ENCODE assay signal across 13 cellular contexts in the genomic region with DNA sequence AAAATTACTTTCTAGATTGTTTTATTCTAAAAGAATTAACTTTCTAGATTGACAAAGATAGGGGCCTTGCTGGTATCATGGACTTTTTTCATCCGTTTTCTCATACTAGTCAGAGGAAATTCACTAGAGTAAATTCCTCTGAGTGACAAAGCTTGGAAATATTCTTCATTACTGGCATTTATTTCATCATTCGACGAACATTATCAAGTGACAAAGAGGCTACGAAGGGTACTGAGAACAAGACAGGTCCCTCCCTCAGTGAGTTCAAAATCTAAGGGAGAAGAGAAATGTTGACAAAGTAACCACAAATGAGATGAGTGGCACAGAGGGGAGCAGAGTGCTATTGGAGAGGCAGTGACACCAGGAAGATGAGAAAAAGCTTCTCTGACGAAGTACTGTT. TPM values are rescaled to one million over a fixed set of nuclear protein-coding genes. Genes with fewer than 3 reads are reported as not detected.
DNase-seq lines count a peak whose midpoint lies in the region; ATAC-seq and TF ChIP-seq lines count a peak whose summit lies in the region.
"Had no signal": no experiment of that assay in that cellular context is flagged by ENCODE, and none has a peak within 500 bp of the region (broad histone marks: within the 10 kb centered on the region; RNA-seq: fewer than 3 reads in every experiment).

No MANE protein-coding gene starts in this region.

- no peaks in the 10 kb centered on the region for H3K9me3 ChIP-seq in HCT116 (ENCODE audit: control insufficient read depth in 1 of 2, insufficient read depth in 1 of 2, low read depth in 1 of 2, low read length in 2 of 2)
- H3K9me3 ChIP-seq in vagina = no peaks in the 10 kb centered on the region
- H3K9me3 ChIP-seq: prostate gland had no signal

- POLR2A ChIA-PET in HCT116 (lab: Charles Lee) = no interaction called here
- POLR2A ChIA-PET in activated naive CD8-positive, alpha-beta T cell treated with anti-CD3 and anti-CD28 coated beads, Interleukin-2, amount 10 ng/mL, durations not matched to agents 7 days and 5 days (lab: Charles Lee) = interaction anchor here (0.8 to 1.0 kb wide), 2 partner anchors 35 to 54 kb away, joined by 3 to 4 read pairs; no protein-coding TSS in a partner anchor

- peak overlapping the region; percentile 22 for H3K27ac Mint-ChIP-seq in activated naive CD8-positive, alpha-beta T cell treated with anti-CD3 and anti-CD28 coated beads, Interleukin-2, amount 10 ng/mL, durations not matched to agents 7 days and 5 days
- H3K27ac Mint-ChIP-seq in memory B cell = peak overlapping the region; percentile 84

- peaks cover 36% of the 10 kb centered on the region for H3K4me1 Mint-ChIP-seq in activated naive CD8-positive, alpha-beta T cell treated with anti-CD3 and anti-CD28 coated beads, Interleukin-2, amount 10 ng/mL, durations not matched to agents 7 days and 5 days
- H3K4me1 Mint-ChIP-seq in memory B cell = peaks cover 38% of the 10 kb centered on the region

- TF ChIP-seq CTCF in HCT116 (IDR thresholded peaks at IDR 0.05 in 2 of 3, conservative IDR thresholded peaks at IDR 0.05 in 1 of 3; ENCODE audit: borderline replicate concordance in 1 of 3, insufficient read depth in 1 of 3, low read depth in 2 of 3, low read length in 2 of 3) (no peak), vagina (IDR thresholded peaks at IDR 0.05) (no peak)

- H3K36me3 Mint-ChIP-seq in activated naive CD8-positive, alpha-beta T cell treated with anti-CD3 and anti-CD28 coated beads, Interleukin-2, amount 10 ng/mL, durations not matched to agents 7 days and 5 days = peaks cover 10% of the 10 kb centered on the region
- H3K36me3 Mint-ChIP-seq in memory B cell = peaks cover 23% of the 10 kb centered on the region

- no peak overlapping the region for H2AFZ ChIP-seq in HCT116 (ENCODE audit: low read depth, low read length, poor library complexity, severe bottlenecking)

- H3K9me3 Mint-ChIP-seq in activated naive CD8-positive, alpha-beta T cell treated with anti-CD3 and anti-CD28 coated beads, Interleukin-2, amount 10 ng/mL, durations not matched to agents 7 days and 5 days = no peaks in the 10 kb centered on the region
- H3K9me3 Mint-ChIP-seq in memory B cell = no peaks in the 10 kb centered on the region
- H3K9me3 Mint-ChIP-seq: activated naive CD4-positive, alpha-beta T cell treated with anti-CD3 and anti-CD28 coated beads, Interleukin-2, amount 50 U/mL, for 72 hours had no signal

- DNase-seq in AG08395 (ENCODE audit: low spot score) (peak; percentile 53), HCT116 (ENCODE audit: low read depth, low spot score) (no peak), memory B cell (ENCODE audit: low spot score in 2 of 2) (no peak), DMS53 (lab: John Stamatoyannopoulos, UW) (no peak), vagina (ENCODE audit: extremely low spot score in 2 of 2) (no peak)
- no peak for DNase-seq in activated naive CD8-positive, alpha-beta T cell treated with anti-CD3 and anti-CD28 coated beads, Interleukin-2, amount 10 ng/mL, durations not matched to agents 7 days and 5 days
- DNase-seq: DMS79 treated with DMSO at 0.1 percent for 48 hours, hippocampal formation, NCI-H1417 had no signal

- H3K9ac ChIP-seq in HCT116 (ENCODE audit: low read length) = no peak overlapping the region

- H3K36me3 ChIP-seq in HCT116 (ENCODE audit: control insufficient read depth in 1 of 2, insufficient read depth in 2 of 2, low read length in 2 of 2) = no peaks in the 10 kb centered on the region
- no peaks in the 10 kb centered on the region for H3K36me3 ChIP-seq in vagina
- H3K36me3 ChIP-seq: prostate gland had no signal

- TF ChIP-seq RAD21 in HCT116 (IDR thresholded peaks at IDR 0.05; ENCODE audit: low read depth) = no peak

- H3K27me3 ChIP-seq in HCT116 (ENCODE audit: insufficient read depth, low read length) = no peaks in the 10 kb centered on the region
- no peaks in the 10 kb centered on the region for H3K27me3 ChIP-seq in vagina

- H3K4me2 ChIP-seq in HCT116 (ENCODE audit: low read length) = peak overlapping the region; percentile 7; the same call in 1 of the 2 replicates

- peaks cover 22% of the 10 kb centered on the region for H3K79me2 ChIP-seq in HCT116 (ENCODE audit: insufficient read depth, low read length)

- no peak overlapping the region for H3K27ac ChIP-seq in HCT116 (ENCODE audit: low read depth, low read length)
- no peak overlapping the region for H3K27ac ChIP-seq in vagina
- H3K27ac ChIP-seq: prostate gland had no signal

- no peaks in the 10 kb centered on the region for H4K20me1 ChIP-seq in HCT116 (ENCODE audit: insufficient read depth)

- H3K4me3 ChIP-seq in HCT116 (replicated peaks in 1 of 2; ENCODE audit: low read depth in 1 of 2, low read length in 2 of 2) = no peak overlapping the region
- H3K4me3 ChIP-seq in vagina = no peak overlapping the region
- H3K4me3 ChIP-seq: prostate gland had no signal

- BruUV-seq in HCT116 (replicated peaks; lab: Mats Ljungman, UMichigan) = no TSS peak

- RAD21 ChIA-PET in HCT116 (lab: Charles Lee; ENCODE audit: low non-redundant PET in 1 of 2, low total read pairs in 2 of 2, uncharacterized antibody in 2 of 2, unreplicated experiment in 2 of 2) = no interaction called here

- CTCF ChIA-PET in HCT116 (lab: Charles Lee) = no interaction called here

- no peak overlapping the region for H3K4me3 Mint-ChIP-seq in activated naive CD8-positive, alpha-beta T cell treated with anti-CD3 and anti-CD28 coated beads, Interleukin-2, amount 10 ng/mL, durations not matched to agents 7 days and 5 days
- no peak overlapping the region for H3K4me3 Mint-ChIP-seq in memory B cell

- H3K9me2 ChIP-seq in HCT116 (ENCODE audit: insufficient read depth) = no peaks in the 10 kb centered on the region

- intact Hi-C loops in HCT116 (cut with micrococcal nuclease) = no loop called here
- intact Hi-C loops in vagina (cut with DNase I) = no loop called here

- H3K27me3 Mint-ChIP-seq in activated naive CD8-positive, alpha-beta T cell treated with anti-CD3 and anti-CD28 coated beads, Interleukin-2, amount 10 ng/mL, durations not matched to agents 7 days and 5 days = no peaks in the 10 kb centered on the region
- no peaks in the 10 kb centered on the region for H3K27me3 Mint-ChIP-seq in memory B cell

- no peak for TF ChIP-seq POLR2A in HCT116 (IDR thresholded peaks at IDR 0.05; ENCODE audit: borderline replicate concordance, extremely low read depth, insufficient read depth, insufficient read length)
- TF ChIP-seq POLR2A in vagina (IDR thresholded peaks at IDR 0.05) = no peak

- ATAC-seq in HCT116 (no peak), memory B cell (ENCODE audit: low read depth) (no peak), HG02885 (IDR thresholded peaks at IDR 0.05; ENCODE audit: poor library complexity, unreplicated experiment) (no peak), GM21825 (IDR thresholded peaks at IDR 0.05; ENCODE audit: unreplicated experiment) (no peak)
- no peak for ATAC-seq in activated naive CD8-positive, alpha-beta T cell treated with anti-CD3 and anti-CD28 coated beads, Interleukin-2, amount 10 ng/mL, durations not matched to agents 7 days and 5 days (ENCODE audit: low read depth)

- peaks cover 6 to 21% of the 10 kb centered on the region in 2 experiments for H3K4me1 ChIP-seq in HCT116 (ENCODE audit: control insufficient read depth in 1 of 2, insufficient read depth in 2 of 2, low read length in 2 of 2)
- peaks cover 40% of the 10 kb centered on the region for H3K4me1 ChIP-seq in vagina

TF ChIP-seq in HCT116, 20 proteins besides CTCF, POLR2A, EP300 and RAD21:
- TF ChIP-seq EZH2phosphoT487 (IDR thresholded peaks at IDR 0.05; ENCODE audit: borderline replicate concordance) (no peak), TCF7L2 (IDR thresholded peaks at IDR 0.05; ENCODE audit: borderline replicate concordance, extremely low read depth, insufficient read depth, insufficient read length) (no peak), POLR2AphosphoS5 (IDR thresholded peaks at IDR 0.05; ENCODE audit: low read depth, low read length) (no peak), EGR1 (IDR thresholded peaks at IDR 0.05; ENCODE audit: low read depth) (no peak), ZFX (IDR thresholded peaks at IDR 0.05) (no peak), ZNF274 (IDR thresholded peaks at IDR 0.05; ENCODE audit: low read depth, low read length) (no peak), SP1 (IDR thresholded peaks at IDR 0.05; ENCODE audit: low read depth) (no peak), SRF (IDR thresholded peaks at IDR 0.05; ENCODE audit: low read depth) (no peak), ELF1 (IDR thresholded peaks at IDR 0.05; ENCODE audit: borderline replicate concordance, low read depth) (no peak), JUND (IDR thresholded peaks at IDR 0.05) (no peak)
- TF ChIP-seq, protein P1, sequence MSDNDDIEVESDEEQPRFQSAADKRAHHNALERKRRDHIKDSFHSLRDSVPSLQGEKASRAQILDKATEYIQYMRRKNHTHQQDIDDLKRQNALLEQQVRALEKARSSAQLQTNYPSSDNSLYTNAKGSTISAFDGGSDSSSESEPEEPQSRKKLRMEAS (IDR thresholded peaks at IDR 0.05) = no peak

RNA-seq across cellular contexts. Expression of a gene that starts 4.3 kb away (rescaled TPM):
- total RNA-seq in HCT116 (2021; ENCODE audit: unreplicated experiment) (12.9 TPM), vagina (29.5 TPM)
- 4.3 and 6.3 TPM in 2 replicates for polyA plus RNA-seq in HCT116 (2012)
- total RNA-seq in activated naive CD8-positive, alpha-beta T cell treated with anti-CD3 and anti-CD28 coated beads, Interleukin-2, amount 10 ng/mL, durations not matched to agents 7 days and 5 days = 10 to 100 TPM; 30.3 to 33.5 TPM
